Comparison of ENCODE assay signal across 34 cellular contexts in the genomic region with DNA sequence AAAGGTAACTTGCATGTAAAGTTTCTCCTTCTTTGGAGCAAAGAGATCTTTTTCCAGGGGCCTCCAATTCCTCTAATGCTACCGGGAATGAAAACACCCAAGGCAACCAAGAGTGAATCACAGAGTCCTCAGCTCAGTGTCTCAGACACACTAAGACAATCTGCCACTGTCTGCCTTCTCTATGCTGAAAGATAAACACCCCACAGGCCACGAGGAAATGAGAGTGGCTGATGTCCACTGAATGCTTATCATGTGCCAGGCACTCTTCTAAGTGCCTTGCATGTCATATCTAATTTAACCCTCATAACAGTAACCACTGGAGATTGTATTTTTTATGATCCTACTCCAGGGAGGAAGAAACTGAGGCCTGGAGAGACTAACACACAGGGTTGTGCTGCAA.
"Had no signal": no experiment of that assay in that cellular context is flagged by ENCODE, and none has a peak within 500 bp of the region (broad histone marks: within the 10 kb centered on the region; RNA-seq: fewer than 3 reads in every experiment).

No MANE protein-coding gene starts in this region.

- FAIRE-seq: bronchial epithelial cell, RCC 7860, TTC549 had no signal

- H3K4me3 Mint-ChIP-seq: activated B cell treated with CpG ODN at 0.5 μM for 24 hours; activated CD4-positive, alpha-beta memory T cell treated with anti-CD3 and anti-CD28 coated beads for 36 hours; activated naive CD4-positive, alpha-beta T cell treated with anti-CD3 and anti-CD28 coated beads, Interleukin-2, amount 10 ng/mL, durations not matched to agents 7 days and 5 days; activated naive CD8-positive, alpha-beta T cell; activated naive CD8-positive, alpha-beta T cell treated with anti-CD3 and anti-CD28 coated beads, Interleukin-2, amount 50 U/mL, for 24 hours; brain had no signal

- H3K27ac Mint-ChIP-seq: activated B cell treated with CpG ODN at 0.5 μM for 24 hours; activated CD4-positive, alpha-beta memory T cell treated with anti-CD3 and anti-CD28 coated beads for 36 hours; activated naive CD4-positive, alpha-beta T cell treated with anti-CD3 and anti-CD28 coated beads, Interleukin-2, amount 10 ng/mL, durations not matched to agents 7 days and 5 days; activated naive CD8-positive, alpha-beta T cell; activated naive CD8-positive, alpha-beta T cell treated with anti-CD3 and anti-CD28 coated beads, Interleukin-2, amount 50 U/mL, for 24 hours had no signal

- H3K9me3 ChIP-seq: MG63 had no signal

- H2AFZ ChIP-seq: PC-9 had no signal

- H3K4me3 ChIP-seq: MG63, PC-9, SK-N-MC had no signal

- H3K27me3 ChIP-seq: MG63 had no signal

- H3K36me3 Mint-ChIP-seq: activated CD4-positive, alpha-beta memory T cell treated with anti-CD3 and anti-CD28 coated beads for 36 hours; activated naive CD4-positive, alpha-beta T cell treated with anti-CD3 and anti-CD28 coated beads, Interleukin-2, amount 10 ng/mL, durations not matched to agents 7 days and 5 days; activated naive CD8-positive, alpha-beta T cell; brain had no signal

- H3K4me2 ChIP-seq: PC-9 had no signal

- H3K27me3 Mint-ChIP-seq: activated B cell treated with CpG ODN at 0.5 μM for 24 hours; activated CD4-positive, alpha-beta memory T cell treated with anti-CD3 and anti-CD28 coated beads for 36 hours; activated naive CD4-positive, alpha-beta T cell treated with anti-CD3 and anti-CD28 coated beads, Interleukin-2, amount 10 ng/mL, durations not matched to agents 7 days and 5 days; activated naive CD8-positive, alpha-beta T cell treated with anti-CD3 and anti-CD28 coated beads, Interleukin-2, amount 50 U/mL, for 24 hours had no signal

- H3K27ac ChIP-seq: PC-9, RWPE1, SK-N-MC had no signal

- H3K36me3 ChIP-seq: MG63 had no signal

- ATAC-seq: activated naive CD8-positive, alpha-beta T cell treated with anti-CD3 and anti-CD28 coated beads, Interleukin-2, amount 50 U/mL, for 24 hours; Right ventricle myocardium inferior had no signal

- H3K4me1 Mint-ChIP-seq: activated B cell treated with CpG ODN at 0.5 μM for 24 hours; activated naive CD4-positive, alpha-beta T cell treated with anti-CD3 and anti-CD28 coated beads, Interleukin-2, amount 10 ng/mL, durations not matched to agents 7 days and 5 days; activated naive CD8-positive, alpha-beta T cell treated with anti-CD3 and anti-CD28 coated beads, Interleukin-2, amount 50 U/mL, for 24 hours; brain had no signal

- H3K9me3 Mint-ChIP-seq: activated B cell treated with CpG ODN at 0.5 μM for 24 hours; activated CD4-positive, alpha-beta memory T cell treated with anti-CD3 and anti-CD28 coated beads for 36 hours; activated naive CD4-positive, alpha-beta T cell treated with anti-CD3 and anti-CD28 coated beads, Interleukin-2, amount 10 ng/mL, durations not matched to agents 7 days and 5 days; activated naive CD8-positive, alpha-beta T cell treated with anti-CD3 and anti-CD28 coated beads, Interleukin-2, amount 50 U/mL, for 24 hours had no signal

- DNase-seq: activated B cell treated with CpG ODN at 0.5 μM for 24 hours; activated CD4-positive, alpha-beta memory T cell treated with anti-CD3 and anti-CD28 coated beads for 36 hours; activated CD4-positive, alpha-beta T cell treated with anti-CD3 and anti-CD28 coated beads for 4 hours; activated CD4-positive, alpha-beta T cell treated with anti-CD3 and anti-CD28 coated beads, Interleukin-2, amount 50 U/mL, for 1 hour; activated CD4-positive, CD25-positive, alpha-beta regulatory T cell treated with anti-CD3 and anti-CD28 coated beads, Interleukin-2, amount 50 U/mL, for 72 hours; activated CD8-positive, alpha-beta memory T cell treated with anti-CD3 and anti-CD28 coated beads, Interleukin-2, amount 50 U/mL, for 4 hours; activated effector memory CD4-positive, alpha-beta T cell treated with Interleukin-2 at 50 U/mL for 16 hours; activated naive CD4-positive, alpha-beta T cell treated with anti-CD3 and anti-CD28 coated beads, Interleukin-2, amount 10 ng/mL, durations not matched to agents 7 days and 5 days; activated naive CD8-positive, alpha-beta T cell treated with anti-CD3 and anti-CD28 coated beads, Interleukin-2, amount 50 U/mL, for 24 hours; activated T-cell treated with anti-CD3 and anti-CD28 coated beads, Interleukin-2, amount 50 U/mL, for 48 hours; anterior cingulate cortex; caudate nucleus; cerebellar nuclear complex; Kasumi-1; MG63; NCI-H1048; NCI-H1105 treated with DMSO at 0.1 percent for 48 hours; NCI-H1436; NCI-H1694; NCI-H1930; NCI-H2081 treated with DMSO at 0.1 percent for 48 hours; NCI-H226; NCI-H446 treated with DMSO at 0.1 percent for 48 hours; NCI-H524 treated with DMSO at 0.1 percent for 48 hours; PC-9; T1000 had no signal
